ENCODE assay signal across 18 cellular contexts in genomic region chr4:7387925-7388324, GRCh38. TPM values are rescaled to one million over a fixed set of nuclear protein-coding genes. Genes with fewer than 3 reads are reported as not detected.
"Had no signal": no experiment of that assay in that cellular context is flagged by ENCODE, and none has a peak within 500 bp of the region (broad histone marks: within the 10 kb centered on the region; RNA-seq: fewer than 3 reads in every experiment).

No MANE protein-coding gene starts in this region.

- H3K9me3 ChIP-seq: pancreas, testis had no signal

- FAIRE-seq: endometrium, pancreas had no signal

- ATAC-seq: activated naive CD4-positive, alpha-beta T cell treated with anti-CD3 and anti-CD28 coated beads, Interleukin-2, amount 50 U/mL, for 72 hours; activated T-helper 17 cell treated with anti-CD3 and anti-CD28 coated beads, Interleukin-2, amount 50 U/mL, for 72 hours; esophagus mucosa; left cardiac atrium; pancreas; stimulated activated naive CD8-positive, alpha-beta T cell treated with anti-CD3 and anti-CD28 coated beads, Interleukin-15, amount 100 ng/mL, for 72 hours; T-cell had no signal

- H3K36me3 ChIP-seq: brain microvascular endothelial cell, pancreas had no signal

- H3K27me3 ChIP-seq: brain microvascular endothelial cell, dorsolateral prefrontal cortex, pancreas, testis had no signal

- H3K27ac ChIP-seq: brain microvascular endothelial cell, pancreas, testis had no signal

- H3K4me1 ChIP-seq: pancreas, testis had no signal

- H3K4me3 ChIP-seq: dorsolateral prefrontal cortex, pancreas, testis had no signal

- DNase-seq: activated T-cell treated with anti-CD3 and anti-CD28 coated beads for 4 hours; brain microvascular endothelial cell; hypothalamus; left cardiac atrium; mesendoderm; stimulated activated CD4-positive, alpha-beta T cell treated with anti-CD3 and anti-CD28 coated beads, Interleukin-4, amount 100 ng/mL, for 4 hours; stimulated activated naive CD8-positive, alpha-beta T cell treated with anti-CD3 and anti-CD28 coated beads, Interleukin-15, amount 100 ng/mL, for 72 hours; T-cell; T1000; testis had no signal

RNA-seq across cellular contexts. Expression of gene PSAPL1, which starts 46.8 kb away (rescaled TPM):
- total RNA-seq: activated naive CD4-positive, alpha-beta T cell treated with anti-CD3 and anti-CD28 coated beads, Interleukin-2, amount 50 U/mL, for 72 hours; activated T-helper 17 cell treated with anti-CD3 and anti-CD28 coated beads, Interleukin-2, amount 50 U/mL, for 72 hours; cerebellum; dorsolateral prefrontal cortex; esophagus mucosa; left cardiac atrium; neural crest cell; T-cell had no signal
